In the genomic region with DNA sequence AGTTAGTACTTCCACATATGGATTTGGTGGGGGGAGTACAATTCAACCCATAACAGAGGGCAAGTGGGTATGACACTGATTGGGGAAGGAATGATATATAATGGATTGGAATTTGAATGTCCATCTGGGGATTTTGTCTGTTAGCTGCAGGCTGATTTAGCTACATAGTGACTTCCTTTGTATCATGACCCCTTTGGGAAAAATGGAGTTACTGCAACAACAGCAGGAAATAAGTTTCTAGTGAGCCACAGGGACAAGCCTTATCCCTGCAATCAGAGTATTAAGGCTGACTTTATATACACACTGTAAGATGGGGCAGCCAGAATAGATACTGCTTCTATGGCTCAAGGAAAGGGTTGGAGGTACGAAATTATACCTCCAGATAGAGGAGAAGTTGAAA, we compare ENCODE assay signal across 18 cellular contexts.
DNase-seq lines count a peak whose midpoint lies in the region; ATAC-seq and TF ChIP-seq lines count a peak whose summit lies in the region.
"Had no signal": no experiment of that assay in that cellular context is flagged by ENCODE, and none has a peak within 500 bp of the region (broad histone marks: within the 10 kb centered on the region; RNA-seq: fewer than 3 reads in every experiment).

No MANE protein-coding gene starts in this region.

- in situ Hi-C loops in GM23248 (cut with MboI): no loop called here

- intact Hi-C loops in left lung (cut with DNase I): no loop called here

- H4K20me1 ChIP-seq in GM23248 (ENCODE audit: insufficient read depth): no peaks in the 10 kb centered on the region

- WGBS in GM23248 (ENCODE audit: low coverage in 1 of 2, low lambda C conversion rate in 2 of 2, missing lambda C conversion rate in 2 of 2), 2 experiments: 5 to 9% methylated on average over 1 of the region's 1 CpG

- H3K27me3 ChIP-seq in GM23248 (replicated peaks; ENCODE audit: insufficient read depth) (no peaks in the 10 kb centered on the region), left lung (no peaks in the 10 kb centered on the region)

- H3K4me3 ChIP-seq in AG10803 (ENCODE audit: low read length): no peak overlapping the region
- no peak overlapping the region for H3K4me3 ChIP-seq in GM23248
- no peak overlapping the region for H3K4me3 ChIP-seq in left lung
- H3K4me3 ChIP-seq: left ventricle myocardium inferior had no signal

- H3K9me2 ChIP-seq in GM23248 (ENCODE audit: insufficient read depth): no peaks in the 10 kb centered on the region

- no peaks in the 10 kb centered on the region for H3K79me2 ChIP-seq in GM23248 (ENCODE audit: insufficient read depth)

- no peak overlapping the region for H2AFZ ChIP-seq in GM23248

- CTCF ChIA-PET in RWPE1 (lab: Yijun Ruan, JAX): interaction anchor here (0.6 kb wide), 1 partner anchor 8 kb away, joined by 3 read pairs; no protein-coding TSS in a partner anchor

- H3F3A ChIP-seq in GM23248 (ENCODE audit: insufficient read depth): no peaks in the 10 kb centered on the region

- H3K27ac ChIP-seq in GM23248 (no peak overlapping the region), RWPE1 (no peak overlapping the region), left lung (no peak overlapping the region)
- H3K27ac ChIP-seq: KMS-11, left ventricle myocardium inferior had no signal

- no peak for ATAC-seq in left lung
- ATAC-seq: activated T-cell treated with anti-CD3 and anti-CD28 coated beads, Interleukin-2, amount 50 U/mL, for 72 hours had no signal

- H3K36me3 ChIP-seq in GM23248 (ENCODE audit: low read depth) (no peaks in the 10 kb centered on the region), left lung (no peaks in the 10 kb centered on the region)
- H3K36me3 ChIP-seq: left ventricle myocardium inferior had no signal

- H3K9ac ChIP-seq in GM23248: no peak overlapping the region
- H3K9ac ChIP-seq: KMS-11 had no signal

- TF ChIP-seq CTCF in AG10803 (conservative IDR thresholded peaks at IDR 0.05; ENCODE audit: low read length) (peak; percentile 23; the same call in 1 of the 2 replicates), RWPE1 (conservative IDR thresholded peaks at IDR 0.05; ENCODE audit: low read depth) (no peak), left lung (IDR thresholded peaks at IDR 0.05) (no peak)

- no peak overlapping the region for H3K4me2 ChIP-seq in GM23248 (ENCODE audit: unreplicated experiment)
- H3K4me2 ChIP-seq: KMS-11 had no signal

- POLR2A ChIA-PET in RWPE1 (lab: Yijun Ruan, JAX; ENCODE audit: low non-redundant PET): no interaction called here

- H3K4me1 ChIP-seq in GM23248 (ENCODE audit: insufficient read depth) (no peaks in the 10 kb centered on the region), left lung (no peaks in the 10 kb centered on the region)
- H3K4me1 ChIP-seq: left ventricle myocardium inferior had no signal

- DNase-seq in AG10803 (ENCODE audit: low read depth): no peak
- peak; percentile 8 for DNase-seq in GM23248
- DNase-seq in RWPE1 (ENCODE audit: low spot score): peak; percentile 13
- peak; percentile 57 for DNase-seq in iPS-NIHi11 (ENCODE audit: low spot score)
- DNase-seq in COR-L47 (lab: John Stamatoyannopoulos, UW): no peak
- DNase-seq in hepatic stellate cell (ENCODE audit: low spot score): no peak
- no peak for DNase-seq in activated T-cell treated with anti-CD3 and anti-CD28 coated beads, Interleukin-2, amount 50 U/mL, for 48 hours
- DNase-seq in left lung: no peak
- DNase-seq: activated CD4-positive, alpha-beta T cell treated with anti-CD3 and anti-CD28 coated beads, Interleukin-2, amount 50 U/mL, for 48 hours; activated T-cell treated with anti-CD3 and anti-CD28 coated beads, Interleukin-2, amount 50 U/mL, for 72 hours; cerebellar nuclear complex; erythroblast; GF-D8; left ventricle myocardium inferior; NCI-H1436 treated with DMSO at 0.1 percent for 48 hours; NCI-H524 treated with DMSO at 0.1 percent for 48 hours; SHP77 had no signal

- H3K9me3 ChIP-seq in GM23248 (ENCODE audit: low read depth) (no peaks in the 10 kb centered on the region), left lung (no peaks in the 10 kb centered on the region)
- H3K9me3 ChIP-seq: left ventricle myocardium inferior had no signal

Comparison
In these comparisons a context has a peak if more than half of its experiments do, and no peak if none do; other contexts are left out.
1. DNase-seq: peak in GM23248 (single experiment), RWPE1 (single experiment) and iPS-NIHi11 (single experiment); none in AG10803 (single experiment), COR-L47 (single experiment), hepatic stellate cell (single experiment), activated T-cell treated with anti-CD3 and anti-CD28 coated beads, Interleukin-2, amount 50 U/mL, for 48 hours (0 of 2) and left lung (0 of 2).